Comparison of ENCODE assay signal across 9 cellular contexts in genomic region chr5:175895701-175896102, GRCh38. TPM values are rescaled to one million over a fixed set of nuclear protein-coding genes. Genes with fewer than 3 reads are reported as not detected.
DNase-seq lines count a peak whose midpoint lies in the region; ATAC-seq and TF ChIP-seq lines count a peak whose summit lies in the region.
"Had no signal": no experiment of that assay in that cellular context is flagged by ENCODE, and none has a peak within 500 bp of the region (broad histone marks: within the 10 kb centered on the region; RNA-seq: fewer than 3 reads in every experiment).

No MANE protein-coding gene starts in this region.

- H3K9me3 Mint-ChIP-seq in activated T-helper 2 cell treated with anti-CD3 and anti-CD28 coated beads, Interferon-gamma antibody, Interleukin-2, Interleukin-4, amounts not matched to agents 10 μg/mL and 5 μg/mL and 100 μg/mL, durations not matched to agents 14 hours and 24 hours and 36 hours = no peaks in the 10 kb centered on the region
- H3K9me3 Mint-ChIP-seq in stimulated activated naive B cell treated with anti-CD40 and anti-IgM and Interleukin-4, amounts not matched to agents 10 μg/mL and 1 μg/mL and 100 μg/mL, for 72 hours = no peaks in the 10 kb centered on the region

- H3K4me3 ChIP-seq in NB4 (ENCODE audit: low read depth, low read length) (no peak overlapping the region), MM.1S (ENCODE audit: low read length) (no peak overlapping the region)

- H3K4me1 ChIP-seq in MM.1S (ENCODE audit: low read length) = no peaks in the 10 kb centered on the region

- no peak for TF ChIP-seq CTCF in GM13976 (IDR thresholded peaks at IDR 0.05; ENCODE audit: borderline replicate concordance, control extremely low read depth, extremely low read depth, insufficient read depth, missing control alignments)
- TF ChIP-seq CTCF in NB4 (IDR thresholded peaks at IDR 0.05; ENCODE audit: low read depth, low read length) = no peak
- TF ChIP-seq CTCF in MM.1S (IDR thresholded peaks at IDR 0.05; ENCODE audit: low read length) = no peak

- no peak overlapping the region for H3K27ac Mint-ChIP-seq in activated T-helper 2 cell treated with anti-CD3 and anti-CD28 coated beads, Interferon-gamma antibody, Interleukin-2, Interleukin-4, amounts not matched to agents 10 μg/mL and 5 μg/mL and 100 μg/mL, durations not matched to agents 14 hours and 24 hours and 36 hours
- H3K27ac Mint-ChIP-seq in stimulated activated naive B cell treated with anti-CD40 and anti-IgM and Interleukin-4, amounts not matched to agents 10 μg/mL and 1 μg/mL and 100 μg/mL, for 72 hours = peak overlapping the region; percentile 86

- no peaks in the 10 kb centered on the region for H3K36me3 ChIP-seq in MM.1S (replicated peaks; ENCODE audit: insufficient read depth, low read length)

- DNase-seq in GM13976 (ENCODE audit: low spot score) (peak; percentile 55), NB4 (ENCODE audit: low read depth) (peak; percentile 94), MM.1S (no peak), AG08395 (ENCODE audit: low spot score) (no peak)
- DNase-seq in activated T-helper 2 cell treated with anti-CD3 and anti-CD28 coated beads, Interferon-gamma antibody, Interleukin-2, Interleukin-4, amounts not matched to agents 10 μg/mL and 5 μg/mL and 100 μg/mL, durations not matched to agents 14 hours and 24 hours and 36 hours (ENCODE audit: low spot score) = peak; percentile 59
- DNase-seq in stimulated activated naive B cell treated with anti-CD40 and anti-IgM and Interleukin-4, amounts not matched to agents 10 μg/mL and 1 μg/mL and 100 μg/mL, for 72 hours = peak; percentile 58
- DNase-seq in effector CD8-positive, alpha-beta T cell (lab: John Stamatoyannopoulos, UW) = no peak

- in situ Hi-C loops in GM13976 (cut with MboI; ENCODE audit: low sequenced_read_pairs, unreplicated experiment) = no loop called here

- peak; percentile 90 for ATAC-seq in GM21786 (IDR thresholded peaks at IDR 0.05; ENCODE audit: unreplicated experiment)
- ATAC-seq in stimulated activated naive B cell treated with anti-CD40 and anti-IgM and Interleukin-4, amounts not matched to agents 10 μg/mL and 1 μg/mL and 100 μg/mL, for 72 hours (replicated peaks) = peak; percentile 99 to 100

- no peak overlapping the region for H3K9ac ChIP-seq in MM.1S (ENCODE audit: low read length)

- no peaks in the 10 kb centered on the region for H3K9me2 ChIP-seq in MM.1S (replicated peaks; ENCODE audit: insufficient read depth, low read length)

- peaks cover 41% of the 10 kb centered on the region for H3K27me3 Mint-ChIP-seq in activated T-helper 2 cell treated with anti-CD3 and anti-CD28 coated beads, Interferon-gamma antibody, Interleukin-2, Interleukin-4, amounts not matched to agents 10 μg/mL and 5 μg/mL and 100 μg/mL, durations not matched to agents 14 hours and 24 hours and 36 hours (ENCODE audit: low read depth)
- H3K27me3 Mint-ChIP-seq in stimulated activated naive B cell treated with anti-CD40 and anti-IgM and Interleukin-4, amounts not matched to agents 10 μg/mL and 1 μg/mL and 100 μg/mL, for 72 hours = peaks cover 30 to 47% of the 10 kb centered on the region in 2 donors

- H3K4me2 ChIP-seq in MM.1S (ENCODE audit: low read depth, low read length) = no peak overlapping the region

- peaks cover 19% of the 10 kb centered on the region for H3K27me3 ChIP-seq in MM.1S (replicated peaks; ENCODE audit: insufficient read depth, low read length)

- H2AFZ ChIP-seq in MM.1S (ENCODE audit: low read length) = no peak overlapping the region

- H4K20me1 ChIP-seq in MM.1S (ENCODE audit: insufficient read depth, low read length) = no peaks in the 10 kb centered on the region

- no peak for TF ChIP-seq POLR2A in NB4 (IDR thresholded peaks at IDR 0.05; ENCODE audit: extremely low read depth, insufficient read length)

- intact Hi-C loops in activated T-helper 2 cell treated with anti-CD3 and anti-CD28 coated beads, Interferon-gamma antibody, Interleukin-2, Interleukin-4, amounts not matched to agents 10 μg/mL and 5 μg/mL and 100 μg/mL, durations not matched to agents 14 hours and 24 hours and 36 hours (cut with micrococcal nuclease) = loop anchor here (5.0 kb wide), 1 partner anchor 168 kb away; no protein-coding TSS in a partner anchor

- H3K27ac ChIP-seq in MM.1S (ENCODE audit: low read length) = no peak overlapping the region

- no peaks in the 10 kb centered on the region for H3K9me3 ChIP-seq in MM.1S (replicated peaks; ENCODE audit: insufficient read depth, low read length)

- no peaks in the 10 kb centered on the region for H3F3A ChIP-seq in MM.1S (ENCODE audit: insufficient read depth, low read length)

- peak overlapping the region; percentile 41 for H3K4me3 Mint-ChIP-seq in activated T-helper 2 cell treated with anti-CD3 and anti-CD28 coated beads, Interferon-gamma antibody, Interleukin-2, Interleukin-4, amounts not matched to agents 10 μg/mL and 5 μg/mL and 100 μg/mL, durations not matched to agents 14 hours and 24 hours and 36 hours (ENCODE audit: low read depth)
- peak overlapping the region; percentile 74 to 77 for H3K4me3 Mint-ChIP-seq in stimulated activated naive B cell treated with anti-CD40 and anti-IgM and Interleukin-4, amounts not matched to agents 10 μg/mL and 1 μg/mL and 100 μg/mL, for 72 hours

- no peaks in the 10 kb centered on the region for H3K36me3 Mint-ChIP-seq in activated T-helper 2 cell treated with anti-CD3 and anti-CD28 coated beads, Interferon-gamma antibody, Interleukin-2, Interleukin-4, amounts not matched to agents 10 μg/mL and 5 μg/mL and 100 μg/mL, durations not matched to agents 14 hours and 24 hours and 36 hours (ENCODE audit: low read depth)
- peaks cover 2 to 10% of the 10 kb centered on the region in 2 donors for H3K36me3 Mint-ChIP-seq in stimulated activated naive B cell treated with anti-CD40 and anti-IgM and Interleukin-4, amounts not matched to agents 10 μg/mL and 1 μg/mL and 100 μg/mL, for 72 hours

- peaks cover 24% of the 10 kb centered on the region for H3K4me1 Mint-ChIP-seq in activated T-helper 2 cell treated with anti-CD3 and anti-CD28 coated beads, Interferon-gamma antibody, Interleukin-2, Interleukin-4, amounts not matched to agents 10 μg/mL and 5 μg/mL and 100 μg/mL, durations not matched to agents 14 hours and 24 hours and 36 hours (ENCODE audit: low read depth)
- peaks cover 24 to 36% of the 10 kb centered on the region in 2 donors for H3K4me1 Mint-ChIP-seq in stimulated activated naive B cell treated with anti-CD40 and anti-IgM and Interleukin-4, amounts not matched to agents 10 μg/mL and 1 μg/mL and 100 μg/mL, for 72 hours

- H3K79me2 ChIP-seq in MM.1S (ENCODE audit: low read length) = no peaks in the 10 kb centered on the region

RNA-seq across cellular contexts. Expression of gene CPLX2, which starts 24.3 kb away (rescaled TPM):
- total RNA-seq in activated T-helper 2 cell treated with anti-CD3 and anti-CD28 coated beads, Interferon-gamma antibody, Interleukin-2, Interleukin-4, amounts not matched to agents 10 μg/mL and 5 μg/mL and 100 μg/mL, durations not matched to agents 14 hours and 24 hours and 36 hours = not detected in 2 replicates
- total RNA-seq: skeletal muscle tissue had no signal

Comparison
In these comparisons a context has a peak if more than half of its experiments do, and no peak if none do; other contexts are left out.
1. DNase-seq: peak in GM13976 (single experiment), NB4 (single experiment), activated T-helper 2 cell treated with anti-CD3 and anti-CD28 coated beads, Interferon-gamma antibody, Interleukin-2, Interleukin-4, amounts not matched to agents 10 μg/mL and 5 μg/mL and 100 μg/mL, durations not matched to agents 14 hours and 24 hours and 36 hours (single experiment) and stimulated activated naive B cell treated with anti-CD40 and anti-IgM and Interleukin-4, amounts not matched to agents 10 μg/mL and 1 μg/mL and 100 μg/mL, for 72 hours (single experiment); none in effector CD8-positive, alpha-beta T cell (single experiment), MM.1S (single experiment) and AG08395 (single experiment).